In the genomic region with DNA sequence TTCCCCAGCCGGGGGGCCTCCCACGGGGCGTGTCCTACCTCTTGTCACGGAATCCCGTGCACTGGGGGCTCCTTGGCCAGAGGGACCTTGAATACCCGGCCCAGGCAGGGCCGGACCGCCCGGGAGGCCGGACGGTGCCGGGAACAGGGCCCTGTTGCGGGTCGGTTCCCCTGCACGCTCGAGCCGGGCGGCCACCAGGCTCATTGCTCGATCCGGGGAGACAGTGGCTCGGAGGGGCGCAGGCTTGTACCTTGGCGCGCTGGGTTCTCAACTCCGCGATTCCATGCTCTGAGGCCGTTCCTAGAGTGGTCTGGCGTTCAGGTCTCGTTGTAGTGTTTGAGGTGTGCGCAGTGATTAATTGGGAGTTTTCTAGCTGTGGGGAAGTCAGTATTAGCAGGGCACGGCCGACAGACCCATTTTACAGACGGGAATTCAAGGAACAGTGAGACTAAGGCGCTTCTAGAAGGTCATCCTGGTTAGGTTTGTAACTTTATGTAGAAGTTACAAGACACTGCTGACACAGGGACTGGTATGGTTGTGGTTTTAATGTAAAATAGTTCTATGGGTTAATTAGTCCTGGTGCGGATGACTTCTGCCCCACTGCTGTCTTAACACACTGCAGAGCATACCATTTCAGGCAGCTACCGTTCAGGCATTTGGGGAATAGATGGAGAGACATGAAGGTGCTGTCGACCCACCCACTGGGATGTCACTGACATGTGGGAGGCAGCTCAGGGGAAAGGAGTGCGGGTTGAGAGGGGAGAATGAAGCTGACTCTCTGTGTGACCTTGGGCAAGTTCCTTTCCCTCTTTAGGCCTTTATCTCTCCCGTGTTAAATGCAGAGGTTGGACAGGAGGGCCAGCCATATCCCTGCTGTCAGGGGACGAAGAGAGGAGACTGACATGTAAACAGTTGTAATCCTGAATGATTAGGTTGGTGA, we compare ENCODE assay signal across 1 cellular context.
TF ChIP-seq lines count a peak whose summit lies in the region.

No MANE protein-coding gene starts in this region.

TF ChIP-seq in K562, 482 proteins besides CTCF, POLR2A, EP300 and RAD21 (continued from another document and continues in another):
- TF ChIP-seq, protein P1, sequence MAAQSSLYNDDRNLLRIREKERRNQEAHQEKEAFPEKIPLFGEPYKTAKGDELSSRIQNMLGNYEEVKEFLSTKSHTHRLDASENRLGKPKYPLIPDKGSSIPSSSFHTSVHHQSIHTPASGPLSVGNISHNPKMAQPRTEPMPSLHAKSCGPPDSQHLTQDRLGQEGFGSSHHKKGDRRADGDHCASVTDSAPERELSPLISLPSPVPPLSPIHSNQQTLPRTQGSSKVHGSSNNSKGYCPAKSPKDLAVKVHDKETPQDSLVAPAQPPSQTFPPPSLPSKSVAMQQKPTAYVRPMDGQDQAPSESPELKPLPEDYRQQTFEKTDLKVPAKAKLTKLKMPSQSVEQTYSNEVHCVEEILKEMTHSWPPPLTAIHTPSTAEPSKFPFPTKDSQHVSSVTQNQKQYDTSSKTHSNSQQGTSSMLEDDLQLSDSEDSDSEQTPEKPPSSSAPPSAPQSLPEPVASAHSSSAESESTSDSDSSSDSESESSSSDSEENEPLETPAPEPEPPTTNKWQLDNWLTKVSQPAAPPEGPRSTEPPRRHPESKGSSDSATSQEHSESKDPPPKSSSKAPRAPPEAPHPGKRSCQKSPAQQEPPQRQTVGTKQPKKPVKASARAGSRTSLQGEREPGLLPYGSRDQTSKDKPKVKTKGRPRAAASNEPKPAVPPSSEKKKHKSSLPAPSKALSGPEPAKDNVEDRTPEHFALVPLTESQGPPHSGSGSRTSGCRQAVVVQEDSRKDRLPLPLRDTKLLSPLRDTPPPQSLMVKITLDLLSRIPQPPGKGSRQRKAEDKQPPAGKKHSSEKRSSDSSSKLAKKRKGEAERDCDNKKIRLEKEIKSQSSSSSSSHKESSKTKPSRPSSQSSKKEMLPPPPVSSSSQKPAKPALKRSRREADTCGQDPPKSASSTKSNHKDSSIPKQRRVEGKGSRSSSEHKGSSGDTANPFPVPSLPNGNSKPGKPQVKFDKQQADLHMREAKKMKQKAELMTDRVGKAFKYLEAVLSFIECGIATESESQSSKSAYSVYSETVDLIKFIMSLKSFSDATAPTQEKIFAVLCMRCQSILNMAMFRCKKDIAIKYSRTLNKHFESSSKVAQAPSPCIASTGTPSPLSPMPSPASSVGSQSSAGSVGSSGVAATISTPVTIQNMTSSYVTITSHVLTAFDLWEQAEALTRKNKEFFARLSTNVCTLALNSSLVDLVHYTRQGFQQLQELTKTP (IDR thresholded peaks at IDR 0.05; ENCODE audit: low read depth in 1 of 2, partially characterized antibody in 2 of 2) = no peak
- TF ChIP-seq TSC22D4 (tag; IDR thresholded peaks at IDR 0.05) (no peak), BCL6 (CRISPR knock-in tag; IDR thresholded peaks at IDR 0.05) (no peak), DACH1 (IDR thresholded peaks at IDR 0.05; ENCODE audit: partially characterized antibody) (no peak), ZNF507 (tag; conservative IDR thresholded peaks at IDR 0.05) (no peak), CC2D1A (IDR thresholded peaks at IDR 0.05) (no peak), LCOR (CRISPR knock-in tag; IDR thresholded peaks at IDR 0.05) (no peak), SETDB1 (IDR thresholded peaks at IDR 0.05; ENCODE audit: low read length) (no peak), RUNX1 (IDR thresholded peaks at IDR 0.05; ENCODE audit: low read depth) (no peak), FOXA3 (CRISPR knock-in tag; conservative IDR thresholded peaks at IDR 0.05 in 1 of 2, IDR thresholded peaks at IDR 0.05 in 1 of 2) (0 out of 4 replicates have a peak, but pooled peaks of 1 of the 2 experiments have one; percentile 20), ATF1 (CRISPR knock-in tag; IDR thresholded peaks at IDR 0.05) (no peak), ATF1 (tag; IDR thresholded peaks at IDR 0.05) (no peak), ZNF766 (CRISPR knock-in tag; conservative IDR thresholded peaks at IDR 0.05) (no peak), ZNF76 (CRISPR knock-in tag; IDR thresholded peaks at IDR 0.05; ENCODE audit: borderline replicate concordance) (no peak), CBX1 (IDR thresholded peaks at IDR 0.05; ENCODE audit: low read depth) (0 out of 2 replicates have a peak, but pooled peaks have one; percentile 8), PHF21A (IDR thresholded peaks at IDR 0.05; ENCODE audit: borderline replicate concordance, low read depth) (no peak), IFI16 (CRISPR knock-in tag; IDR thresholded peaks at IDR 0.05) (no peak), RBBP5 (IDR thresholded peaks at IDR 0.05; ENCODE audit: borderline replicate concordance, insufficient read depth, low read length, poor library complexity, severe bottlenecking) (peak; percentile 42), BDP1 (IDR thresholded peaks at IDR 0.05; ENCODE audit: insufficient read depth, insufficient read length) (no peak), ESRRB (CRISPR knock-in tag; IDR thresholded peaks at IDR 0.05; ENCODE audit: borderline replicate concordance) (no peak), POLR3G (IDR thresholded peaks at IDR 0.05; ENCODE audit: extremely low read depth, insufficient read length, insufficient replicate concordance) (no peak), ZNF584 (CRISPR knock-in tag; IDR thresholded peaks at IDR 0.05; ENCODE audit: low read depth) (no peak), MTF1 (CRISPR knock-in tag; IDR thresholded peaks at IDR 0.05; ENCODE audit: borderline replicate concordance) (no peak), KDM4B (IDR thresholded peaks at IDR 0.05; ENCODE audit: borderline replicate concordance in 2 of 2, low read depth in 1 of 2) (0 out of 4 replicates have a peak, but pooled peaks of 1 of the 2 experiments have one; percentile 21), SMARCA5 (IDR thresholded peaks at IDR 0.05) (no peak), NFRKB (IDR thresholded peaks at IDR 0.05; ENCODE audit: low read depth) (no peak), ZNF134 (CRISPR knock-in tag; conservative IDR thresholded peaks at IDR 0.05) (no peak), LARP7 (IDR thresholded peaks at IDR 0.05) (no peak), ZNF699 (CRISPR knock-in tag; IDR thresholded peaks at IDR 0.05; ENCODE audit: insufficient replicate concordance) (no peak), FOXK1 (CRISPR knock-in tag; IDR thresholded peaks at IDR 0.05; ENCODE audit: borderline replicate concordance) (0 out of 2 replicates have a peak, but pooled peaks have one; percentile 28), ZC3H8 (IDR thresholded peaks at IDR 0.05) (no peak)
- TF ChIP-seq, protein P2, sequence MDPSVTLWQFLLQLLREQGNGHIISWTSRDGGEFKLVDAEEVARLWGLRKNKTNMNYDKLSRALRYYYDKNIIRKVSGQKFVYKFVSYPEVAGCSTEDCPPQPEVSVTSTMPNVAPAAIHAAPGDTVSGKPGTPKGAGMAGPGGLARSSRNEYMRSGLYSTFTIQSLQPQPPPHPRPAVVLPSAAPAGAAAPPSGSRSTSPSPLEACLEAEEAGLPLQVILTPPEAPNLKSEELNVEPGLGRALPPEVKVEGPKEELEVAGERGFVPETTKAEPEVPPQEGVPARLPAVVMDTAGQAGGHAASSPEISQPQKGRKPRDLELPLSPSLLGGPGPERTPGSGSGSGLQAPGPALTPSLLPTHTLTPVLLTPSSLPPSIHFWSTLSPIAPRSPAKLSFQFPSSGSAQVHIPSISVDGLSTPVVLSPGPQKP (CRISPR knock-in tag; IDR thresholded peaks at IDR 0.05) = no peak
- TF ChIP-seq, protein P3, sequence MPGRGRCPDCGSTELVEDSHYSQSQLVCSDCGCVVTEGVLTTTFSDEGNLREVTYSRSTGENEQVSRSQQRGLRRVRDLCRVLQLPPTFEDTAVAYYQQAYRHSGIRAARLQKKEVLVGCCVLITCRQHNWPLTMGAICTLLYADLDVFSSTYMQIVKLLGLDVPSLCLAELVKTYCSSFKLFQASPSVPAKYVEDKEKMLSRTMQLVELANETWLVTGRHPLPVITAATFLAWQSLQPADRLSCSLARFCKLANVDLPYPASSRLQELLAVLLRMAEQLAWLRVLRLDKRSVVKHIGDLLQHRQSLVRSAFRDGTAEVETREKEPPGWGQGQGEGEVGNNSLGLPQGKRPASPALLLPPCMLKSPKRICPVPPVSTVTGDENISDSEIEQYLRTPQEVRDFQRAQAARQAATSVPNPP (IDR thresholded peaks at IDR 0.05; ENCODE audit: borderline replicate concordance, insufficient read depth, insufficient read length) = no peak
- TF ChIP-seq, protein P4, sequence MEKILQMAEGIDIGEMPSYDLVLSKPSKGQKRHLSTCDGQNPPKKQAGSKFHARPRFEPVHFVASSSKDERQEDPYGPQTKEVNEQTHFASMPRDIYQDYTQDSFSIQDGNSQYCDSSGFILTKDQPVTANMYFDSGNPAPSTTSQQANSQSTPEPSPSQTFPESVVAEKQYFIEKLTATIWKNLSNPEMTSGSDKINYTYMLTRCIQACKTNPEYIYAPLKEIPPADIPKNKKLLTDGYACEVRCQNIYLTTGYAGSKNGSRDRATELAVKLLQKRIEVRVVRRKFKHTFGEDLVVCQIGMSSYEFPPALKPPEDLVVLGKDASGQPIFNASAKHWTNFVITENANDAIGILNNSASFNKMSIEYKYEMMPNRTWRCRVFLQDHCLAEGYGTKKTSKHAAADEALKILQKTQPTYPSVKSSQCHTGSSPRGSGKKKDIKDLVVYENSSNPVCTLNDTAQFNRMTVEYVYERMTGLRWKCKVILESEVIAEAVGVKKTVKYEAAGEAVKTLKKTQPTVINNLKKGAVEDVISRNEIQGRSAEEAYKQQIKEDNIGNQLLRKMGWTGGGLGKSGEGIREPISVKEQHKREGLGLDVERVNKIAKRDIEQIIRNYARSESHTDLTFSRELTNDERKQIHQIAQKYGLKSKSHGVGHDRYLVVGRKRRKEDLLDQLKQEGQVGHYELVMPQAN (IDR thresholded peaks at IDR 0.05; ENCODE audit: borderline replicate concordance) = no peak
- TF ChIP-seq, protein P5, sequence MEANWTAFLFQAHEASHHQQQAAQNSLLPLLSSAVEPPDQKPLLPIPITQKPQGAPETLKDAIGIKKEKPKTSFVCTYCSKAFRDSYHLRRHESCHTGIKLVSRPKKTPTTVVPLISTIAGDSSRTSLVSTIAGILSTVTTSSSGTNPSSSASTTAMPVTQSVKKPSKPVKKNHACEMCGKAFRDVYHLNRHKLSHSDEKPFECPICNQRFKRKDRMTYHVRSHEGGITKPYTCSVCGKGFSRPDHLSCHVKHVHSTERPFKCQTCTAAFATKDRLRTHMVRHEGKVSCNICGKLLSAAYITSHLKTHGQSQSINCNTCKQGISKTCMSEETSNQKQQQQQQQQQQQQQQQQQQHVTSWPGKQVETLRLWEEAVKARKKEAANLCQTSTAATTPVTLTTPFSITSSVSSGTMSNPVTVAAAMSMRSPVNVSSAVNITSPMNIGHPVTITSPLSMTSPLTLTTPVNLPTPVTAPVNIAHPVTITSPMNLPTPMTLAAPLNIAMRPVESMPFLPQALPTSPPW (CRISPR knock-in tag; IDR thresholded peaks at IDR 0.05) = peak; percentile 7; the same call in 1 of the 2 replicates
- TF ChIP-seq, protein P6, sequence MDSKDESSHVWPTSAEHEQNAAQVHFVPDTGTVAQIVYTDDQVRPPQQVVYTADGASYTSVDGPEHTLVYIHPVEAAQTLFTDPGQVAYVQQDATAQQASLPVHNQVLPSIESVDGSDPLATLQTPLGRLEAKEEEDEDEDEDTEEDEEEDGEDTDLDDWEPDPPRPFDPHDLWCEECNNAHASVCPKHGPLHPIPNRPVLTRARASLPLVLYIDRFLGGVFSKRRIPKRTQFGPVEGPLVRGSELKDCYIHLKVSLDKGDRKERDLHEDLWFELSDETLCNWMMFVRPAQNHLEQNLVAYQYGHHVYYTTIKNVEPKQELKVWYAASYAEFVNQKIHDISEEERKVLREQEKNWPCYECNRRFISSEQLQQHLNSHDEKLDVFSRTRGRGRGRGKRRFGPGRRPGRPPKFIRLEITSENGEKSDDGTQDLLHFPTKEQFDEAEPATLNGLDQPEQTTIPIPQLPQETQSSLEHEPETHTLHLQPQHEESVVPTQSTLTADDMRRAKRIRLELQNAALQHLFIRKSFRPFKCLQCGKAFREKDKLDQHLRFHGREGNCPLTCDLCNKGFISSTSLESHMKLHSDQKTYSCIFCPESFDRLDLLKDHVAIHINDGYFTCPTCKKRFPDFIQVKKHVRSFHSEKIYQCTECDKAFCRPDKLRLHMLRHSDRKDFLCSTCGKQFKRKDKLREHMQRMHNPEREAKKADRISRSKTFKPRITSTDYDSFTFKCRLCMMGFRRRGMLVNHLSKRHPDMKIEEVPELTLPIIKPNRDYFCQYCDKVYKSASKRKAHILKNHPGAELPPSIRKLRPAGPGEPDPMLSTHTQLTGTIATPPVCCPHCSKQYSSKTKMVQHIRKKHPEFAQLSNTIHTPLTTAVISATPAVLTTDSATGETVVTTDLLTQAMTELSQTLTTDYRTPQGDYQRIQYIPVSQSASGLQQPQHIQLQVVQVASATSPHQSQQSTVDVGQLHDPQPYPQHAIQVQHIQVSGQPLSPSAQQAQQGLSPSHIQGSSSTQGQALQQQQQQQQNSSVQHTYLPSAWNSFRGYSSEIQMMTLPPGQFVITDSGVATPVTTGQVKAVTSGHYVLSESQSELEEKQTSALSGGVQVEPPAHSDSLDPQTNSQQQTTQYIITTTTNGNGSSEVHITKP (IDR thresholded peaks at IDR 0.05; ENCODE audit: partially characterized antibody) = no peak
- TF ChIP-seq, protein P7, sequence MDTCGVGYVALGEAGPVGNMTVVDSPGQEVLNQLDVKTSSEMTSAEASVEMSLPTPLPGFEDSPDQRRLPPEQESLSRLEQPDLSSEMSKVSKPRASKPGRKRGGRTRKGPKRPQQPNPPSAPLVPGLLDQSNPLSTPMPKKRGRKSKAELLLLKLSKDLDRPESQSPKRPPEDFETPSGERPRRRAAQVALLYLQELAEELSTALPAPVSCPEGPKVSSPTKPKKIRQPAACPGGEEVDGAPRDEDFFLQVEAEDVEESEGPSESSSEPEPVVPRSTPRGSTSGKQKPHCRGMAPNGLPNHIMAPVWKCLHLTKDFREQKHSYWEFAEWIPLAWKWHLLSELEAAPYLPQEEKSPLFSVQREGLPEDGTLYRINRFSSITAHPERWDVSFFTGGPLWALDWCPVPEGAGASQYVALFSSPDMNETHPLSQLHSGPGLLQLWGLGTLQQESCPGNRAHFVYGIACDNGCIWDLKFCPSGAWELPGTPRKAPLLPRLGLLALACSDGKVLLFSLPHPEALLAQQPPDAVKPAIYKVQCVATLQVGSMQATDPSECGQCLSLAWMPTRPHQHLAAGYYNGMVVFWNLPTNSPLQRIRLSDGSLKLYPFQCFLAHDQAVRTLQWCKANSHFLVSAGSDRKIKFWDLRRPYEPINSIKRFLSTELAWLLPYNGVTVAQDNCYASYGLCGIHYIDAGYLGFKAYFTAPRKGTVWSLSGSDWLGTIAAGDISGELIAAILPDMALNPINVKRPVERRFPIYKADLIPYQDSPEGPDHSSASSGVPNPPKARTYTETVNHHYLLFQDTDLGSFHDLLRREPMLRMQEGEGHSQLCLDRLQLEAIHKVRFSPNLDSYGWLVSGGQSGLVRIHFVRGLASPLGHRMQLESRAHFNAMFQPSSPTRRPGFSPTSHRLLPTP (IDR thresholded peaks at IDR 0.05; ENCODE audit: borderline replicate concordance, extremely low read depth, insufficient read length) = no peak
- TF ChIP-seq, protein P8, sequence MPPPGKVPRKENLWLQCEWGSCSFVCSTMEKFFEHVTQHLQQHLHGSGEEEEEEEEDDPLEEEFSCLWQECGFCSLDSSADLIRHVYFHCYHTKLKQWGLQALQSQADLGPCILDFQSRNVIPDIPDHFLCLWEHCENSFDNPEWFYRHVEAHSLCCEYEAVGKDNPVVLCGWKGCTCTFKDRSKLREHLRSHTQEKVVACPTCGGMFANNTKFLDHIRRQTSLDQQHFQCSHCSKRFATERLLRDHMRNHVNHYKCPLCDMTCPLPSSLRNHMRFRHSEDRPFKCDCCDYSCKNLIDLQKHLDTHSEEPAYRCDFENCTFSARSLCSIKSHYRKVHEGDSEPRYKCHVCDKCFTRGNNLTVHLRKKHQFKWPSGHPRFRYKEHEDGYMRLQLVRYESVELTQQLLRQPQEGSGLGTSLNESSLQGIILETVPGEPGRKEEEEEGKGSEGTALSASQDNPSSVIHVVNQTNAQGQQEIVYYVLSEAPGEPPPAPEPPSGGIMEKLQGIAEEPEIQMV (tag; conservative IDR thresholded peaks at IDR 0.05; ENCODE audit: low read depth) = no peak
